14 cellular contexts compared by ENCODE assay signal in the genomic region with DNA sequence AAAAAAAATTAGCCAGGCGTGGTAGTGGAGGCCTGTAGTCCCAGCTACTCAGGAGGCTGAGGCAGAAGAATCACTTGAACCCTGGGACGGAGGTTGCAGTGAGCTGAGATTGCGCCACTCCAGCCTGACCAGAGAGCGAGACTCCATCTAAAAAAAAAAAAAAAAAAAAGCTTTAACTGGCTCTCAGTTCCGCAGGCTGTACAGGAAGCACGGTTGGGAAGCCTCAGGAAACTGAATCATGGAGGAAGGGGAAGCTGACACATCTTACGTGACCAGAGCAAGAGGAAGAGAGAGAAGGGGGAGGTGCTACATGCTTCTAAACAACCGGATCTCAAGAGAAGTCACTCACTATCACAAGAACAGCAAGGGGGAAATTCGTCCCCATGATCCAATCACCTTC.
DNase-seq lines count a peak whose midpoint lies in the region; ATAC-seq, FAIRE-seq and TF ChIP-seq lines count a peak whose summit lies in the region.
"Had no signal": no experiment of that assay in that cellular context is flagged by ENCODE, and none has a peak within 500 bp of the region (broad histone marks: within the 10 kb centered on the region; RNA-seq: fewer than 3 reads in every experiment).

No MANE protein-coding gene starts in this region.

- POLR2A ChIA-PET in PC-9 (lab: Charles Lee; ENCODE audit: unreplicated experiment) = no interaction called here

- no peaks in the 10 kb centered on the region; the same call in 1 of the 2 replicates for H3K9me2 ChIP-seq in PC-9 (ENCODE audit: insufficient read depth)

- peaks cover 3% of the 10 kb centered on the region; the same call in 1 of the 2 replicates for H3K9me3 ChIP-seq in PC-9 (ENCODE audit: insufficient read depth, low read depth)
- H3K9me3 ChIP-seq: breast epithelium, thoracic aorta had no signal

- H3K27me3 Mint-ChIP-seq in HFFc6 (ENCODE audit: insufficient read depth) = no peaks in the 10 kb centered on the region; the same call in 1 of the 2 replicates

- H3K36me3 ChIP-seq in ACC112 (ENCODE audit: insufficient read depth, low read length) (no peaks in the 10 kb centered on the region), PC-9 (ENCODE audit: low read depth) (no peaks in the 10 kb centered on the region)
- H3K36me3 ChIP-seq: breast epithelium, thoracic aorta had no signal

- H2AFZ ChIP-seq in ACC112 (ENCODE audit: low read length, unreplicated experiment) = peak overlapping the region; percentile 53
- H2AFZ ChIP-seq in PC-9 = peak overlapping the region; percentile 56; the same call in 1 of the 2 replicates
- H2AFZ ChIP-seq: parathyroid adenoma had no signal

- intact Hi-C loops in PC-9 (cut with micrococcal nuclease; ENCODE audit: unreplicated experiment) = no loop called here

- no peak overlapping the region for H3K4me3 ChIP-seq in ACC112 (ENCODE audit: low read depth, low read length)
- H3K4me3 ChIP-seq in PC-9 = no peak overlapping the region
- H3K4me3 ChIP-seq: breast epithelium, thoracic aorta had no signal

- no peak for DNase-seq in HFFc6
- no peak for DNase-seq in PC-9
- peak; percentile 13 for DNase-seq in glomerular visceral epithelial cell (ENCODE audit: extremely low spot score)
- no peak for DNase-seq in medulla oblongata (ENCODE audit: extremely low spot score)
- no peak for DNase-seq in GM19239 (ENCODE audit: insufficient read length, low spot score)
- DNase-seq in mesenteric fat pad (ENCODE audit: low spot score) = no peak
- DNase-seq: NCI-H446 treated with DMSO at 0.1 percent for 48 hours had no signal

- no peak overlapping the region for H3K4me2 ChIP-seq in PC-9

- no peaks in the 10 kb centered on the region for H4K20me1 ChIP-seq in PC-9 (ENCODE audit: insufficient read depth)

- H3K27ac Mint-ChIP-seq in HFFc6 = peak overlapping the region; percentile 57; the same call in 1 of the 2 replicates
- H3K27ac Mint-ChIP-seq: T-helper 1 cell treated with Interleukin-12 subunit alpha and Interleukin-12 subunit beta and Interleukin-4 antibody, amounts not matched to agents 30 μg/mL and 1 μg/mL, for 36 hours had no signal

- no peaks in the 10 kb centered on the region for H3K9me3 Mint-ChIP-seq in HFFc6

- no peak for FAIRE-seq in GM19239 (lab: Jason Lieb, UNC)
- FAIRE-seq: islet of Langerhans had no signal

- H3K4me1 ChIP-seq in ACC112 (ENCODE audit: control insufficient read depth, insufficient read depth, low read length, unreplicated experiment) = no peaks in the 10 kb centered on the region
- H3K4me1 ChIP-seq in PC-9 (replicated peaks; ENCODE audit: insufficient read depth) = no peaks in the 10 kb centered on the region
- H3K4me1 ChIP-seq: breast epithelium, parathyroid adenoma had no signal

- no TSS peak for BruUV-seq in PC-9 (replicated peaks; lab: Mats Ljungman, UMichigan)

- peaks cover 26% of the 10 kb centered on the region; the same call in 1 of the 2 replicates for H3K4me1 Mint-ChIP-seq in HFFc6 (ENCODE audit: low read depth)

- CTCF ChIA-PET in PC-9 (lab: Charles Lee) = interaction anchor here (0.6 kb wide), 1 partner anchor 1141 kb away, joined by 3 read pairs; no protein-coding TSS in a partner anchor

- peak overlapping the region; percentile 70 for H3K4me3 Mint-ChIP-seq in HFFc6
- H3K4me3 Mint-ChIP-seq: T-helper 1 cell treated with Interleukin-12 subunit alpha and Interleukin-12 subunit beta and Interleukin-4 antibody, amounts not matched to agents 30 μg/mL and 1 μg/mL, for 36 hours had no signal

- no peak for TF ChIP-seq CTCF in HFFc6 (IDR thresholded peaks at IDR 0.05)
- TF ChIP-seq CTCF in PC-9 (conservative IDR thresholded peaks at IDR 0.05) = no peak

- H3K27me3 ChIP-seq in ACC112 (ENCODE audit: insufficient read depth, low read length) (no peaks in the 10 kb centered on the region), PC-9 (ENCODE audit: insufficient read depth, low read depth) (no peaks in the 10 kb centered on the region)
- H3K27me3 ChIP-seq: breast epithelium had no signal

- ATAC-seq in GM18867 (IDR thresholded peaks at IDR 0.05; ENCODE audit: unreplicated experiment) = no peak

- H3K79me2 ChIP-seq in ACC112 (ENCODE audit: control insufficient read depth, insufficient read depth, low read length, unreplicated experiment) (no peaks in the 10 kb centered on the region), PC-9 (ENCODE audit: low read depth) (no peaks in the 10 kb centered on the region)
- H3K79me2 ChIP-seq: parathyroid adenoma had no signal

- H3K27ac ChIP-seq in ACC112 (ENCODE audit: low read depth, low read length) (no peak overlapping the region), PC-9 (no peak overlapping the region)
- H3K27ac ChIP-seq: breast epithelium, parathyroid adenoma, thoracic aorta had no signal

- H3K36me3 Mint-ChIP-seq in HFFc6 (ENCODE audit: low read depth) = no peaks in the 10 kb centered on the region

- H3F3A ChIP-seq in PC-9 (ENCODE audit: insufficient read depth, low read depth) = no peaks in the 10 kb centered on the region
